Comparison of ENCODE assay signal across 8 cellular contexts in genomic region chr3:124351430-124352142, GRCh38.
DNase-seq lines count a peak whose midpoint lies in the region; ATAC-seq and TF ChIP-seq lines count a peak whose summit lies in the region.

No MANE protein-coding gene starts in this region.

- no peaks in the 10 kb centered on the region for H3K27me3 ChIP-seq in Caco-2 (replicated peaks; ENCODE audit: control insufficient read depth, insufficient read depth, low read length)
- peaks cover 9% of the 10 kb centered on the region for H3K27me3 ChIP-seq in HL-60 (ENCODE audit: insufficient read depth, poor library complexity, severe bottlenecking)
- no peaks in the 10 kb centered on the region for H3K27me3 ChIP-seq in dorsolateral prefrontal cortex
- no peaks in the 10 kb centered on the region for H3K27me3 ChIP-seq in lower lobe of right lung (ENCODE audit: low read depth)

- no TSS peak for BruUV-seq in Caco-2 (replicated peaks; lab: Mats Ljungman, UMichigan)

- peak overlapping the region; percentile 50 for H3K27ac Mint-ChIP-seq in Caco-2 (ENCODE audit: unreplicated experiment)

- peak; percentile 52 to 59 for TF ChIP-seq CTCF in Caco-2 (IDR thresholded peaks at IDR 0.05; ENCODE audit: insufficient read depth in 1 of 2, low read depth in 1 of 2, low read length in 1 of 2, severe bottlenecking in 1 of 2, unreplicated experiment in 1 of 2)
- TF ChIP-seq CTCF in HL-60 (IDR thresholded peaks at IDR 0.05; ENCODE audit: insufficient read depth, low read length): peak; percentile 22
- TF ChIP-seq CTCF in dorsolateral prefrontal cortex (IDR thresholded peaks at IDR 0.05 in 54 of 56, conservative IDR thresholded peaks at IDR 0.05 in 2 of 56; ENCODE audit: low read depth in 1 of 56, partially characterized antibody in 56 of 56): peak; percentile 60 to 87 (median 73)
- peak; percentile 56 for TF ChIP-seq CTCF in lower lobe of right lung (IDR thresholded peaks at IDR 0.05)

- DNase-seq in Caco-2 (peak; percentile 74 to 77), HL-60 (ENCODE audit: low read depth in 1 of 2, low spot score in 1 of 2) (peak in 1 of 2 experiments; percentile 3), NCI-H82 (lab: John Stamatoyannopoulos, UW) (peak; percentile 90), dorsolateral prefrontal cortex (peak in 2 of 10 donors; percentile 41 to 52), lower lobe of right lung (no peak), cortex of kidney (lab: John Stamatoyannopoulos, UW) (no peak)

- intact Hi-C loops in Caco-2 (cut with micrococcal nuclease; ENCODE audit: unreplicated experiment): loop anchor here (1.0 to 5.0 kb wide), 7 partner anchors 29 to 209 kb away; no protein-coding TSS in a partner anchor
- intact Hi-C loops in dorsolateral prefrontal cortex (cut with DNase I): loop anchor here (2.0 to 5.0 kb wide), 5 partner anchors 116 to 209 kb away; no protein-coding TSS in a partner anchor
- intact Hi-C loops in lower lobe of right lung (cut with DNase I): no loop called here

- no peak overlapping the region for H3K4me3 Mint-ChIP-seq in Caco-2 (ENCODE audit: unreplicated experiment)

- no peaks in the 10 kb centered on the region for H3K27me3 Mint-ChIP-seq in Caco-2 (ENCODE audit: insufficient read depth, unreplicated experiment)

- peaks cover 24% of the 10 kb centered on the region for H3K4me1 Mint-ChIP-seq in Caco-2 (ENCODE audit: low read depth, unreplicated experiment)

- H3K27ac ChIP-seq in HL-60 (replicated peaks) (no peak overlapping the region), dorsolateral prefrontal cortex (peak overlapping the region in 43 of 59 donors; percentile 1 to 83 (median 49)), lower lobe of right lung (no peak overlapping the region)

- H3K9me3 Mint-ChIP-seq in Caco-2 (ENCODE audit: unreplicated experiment): peaks cover 4% of the 10 kb centered on the region

- no peaks in the 10 kb centered on the region; the same call in 1 of the 2 replicates for H3K9me3 ChIP-seq in Caco-2
- no peaks in the 10 kb centered on the region for H3K9me3 ChIP-seq in lower lobe of right lung

- CTCF ChIA-PET in Caco-2 (lab: Charles Lee): interaction anchor here (0.5 to 2.0 kb wide), 14 partner anchors 11 to 377 kb away, joined by 3 to 25 read pairs (median 5); partner anchors contain the start of gene KALRN

- no peak overlapping the region for H3K4me3 ChIP-seq in Caco-2 (ENCODE audit: low read depth, low read length)
- H3K4me3 ChIP-seq in HL-60 (replicated peaks; ENCODE audit: insufficient read depth, low read length): no peak overlapping the region
- no peak overlapping the region for H3K4me3 ChIP-seq in dorsolateral prefrontal cortex
- no peak overlapping the region for H3K4me3 ChIP-seq in lower lobe of right lung

- no peaks in the 10 kb centered on the region for H3K36me3 Mint-ChIP-seq in Caco-2 (ENCODE audit: insufficient read depth, unreplicated experiment)

- peaks cover 18% of the 10 kb centered on the region for H3K4me1 ChIP-seq in Caco-2
- H3K4me1 ChIP-seq in lower lobe of right lung: no peaks in the 10 kb centered on the region

- ATAC-seq in lower lobe of right lung (peak; percentile 82 to 89), HG03342 (IDR thresholded peaks at IDR 0.05; ENCODE audit: unreplicated experiment) (no peak), HG03025 (IDR thresholded peaks at IDR 0.05; ENCODE audit: low FRiP score, unreplicated experiment) (no peak)

- POLR2A ChIA-PET in Caco-2 (lab: Charles Lee): no interaction called here

- H3K36me3 ChIP-seq in Caco-2 (ENCODE audit: control insufficient read depth, insufficient read depth, low read length) (no peaks in the 10 kb centered on the region), lower lobe of right lung (no peaks in the 10 kb centered on the region)

Comparison
In these comparisons a context has a peak if more than half of its experiments do, and no peak if none do; other contexts are left out.
1. DNase-seq: peak in Caco-2 (2 of 2) and NCI-H82 (single experiment); none in lower lobe of right lung (single experiment) and cortex of kidney (single experiment).
2. CTCF ChIP-seq: peak in every context shown above with its lines; median percentile 73 in dorsolateral prefrontal cortex; 56 in lower lobe of right lung; 56 in Caco-2; 22 in HL-60.
3. H3K27ac ChIP-seq: peak in dorsolateral prefrontal cortex (43 of 59); none in HL-60 (single experiment) and lower lobe of right lung (single experiment).
4. ATAC-seq: peak in lower lobe of right lung (2 of 2); none in HG03342 (single experiment) and HG03025 (single experiment).